In genomic region chr2:233497692-233498091, GRCh38 we compare ENCODE assay signal across 20 cellular contexts.
"Had no signal": no experiment of that assay in that cellular context is flagged by ENCODE, and none has a peak within 500 bp of the region (broad histone marks: within the 10 kb centered on the region; RNA-seq: fewer than 3 reads in every experiment).

No MANE protein-coding gene starts in this region.

- H3K4me3 ChIP-seq: coronary artery, esophagus muscularis mucosa, hepatocyte, mucosa of descending colon, right lobe of liver, skin epidermis, thoracic aorta had no signal

- H3K27me3 Mint-ChIP-seq: activated CD4-positive, alpha-beta memory T cell treated with anti-CD3 and anti-CD28 coated beads for 36 hours; activated naive CD4-positive, alpha-beta T cell treated with anti-CD3 and anti-CD28 coated beads, Interleukin-2, amount 10 ng/mL, durations not matched to agents 7 days and 5 days had no signal

- H3K27me3 ChIP-seq: esophagus muscularis mucosa, hepatocyte, right lobe of liver had no signal

- H3K27ac Mint-ChIP-seq: activated CD4-positive, alpha-beta memory T cell treated with anti-CD3 and anti-CD28 coated beads for 36 hours; activated naive CD4-positive, alpha-beta T cell treated with anti-CD3 and anti-CD28 coated beads, Interleukin-2, amount 10 ng/mL, durations not matched to agents 7 days and 5 days; activated T-cell treated with anti-CD3 and anti-CD28 coated beads, Interleukin-2, amount 50 U/mL, for 72 hours; stimulated activated effector memory CD8-positive, alpha-beta T cell treated with anti-CD3 and anti-CD28 coated beads, Interleukin-12 subunit alpha, Interleukin-12 subunit beta, amount 100 ng/mL, for 72 hours had no signal

- H3K27ac ChIP-seq: coronary artery, esophagus muscularis mucosa, hepatocyte, right lobe of liver, skin epidermis, thoracic aorta had no signal

- H3K4me3 Mint-ChIP-seq: activated CD4-positive, alpha-beta memory T cell treated with anti-CD3 and anti-CD28 coated beads for 36 hours; activated naive CD4-positive, alpha-beta T cell treated with anti-CD3 and anti-CD28 coated beads, Interleukin-2, amount 10 ng/mL, durations not matched to agents 7 days and 5 days; activated T-cell treated with anti-CD3 and anti-CD28 coated beads, Interleukin-2, amount 50 U/mL, for 72 hours; stimulated activated effector memory CD8-positive, alpha-beta T cell treated with anti-CD3 and anti-CD28 coated beads, Interleukin-12 subunit alpha, Interleukin-12 subunit beta, amount 100 ng/mL, for 72 hours had no signal

- H3K4me1 ChIP-seq: esophagus muscularis mucosa, right lobe of liver had no signal

- DNase-seq: activated CD4-positive, alpha-beta memory T cell treated with anti-CD3 and anti-CD28 coated beads for 36 hours; activated CD4-positive, alpha-beta T cell treated with anti-CD3 and anti-CD28 coated beads for 48 hours; activated effector memory CD4-positive, alpha-beta T cell treated with anti-CD3 and anti-CD28 coated beads, Interleukin-2, amount 50 U/mL, for 16 hours; activated naive CD4-positive, alpha-beta T cell treated with anti-CD3 and anti-CD28 coated beads, Interleukin-2, amount 10 ng/mL, durations not matched to agents 7 days and 5 days; activated T-cell treated with anti-CD3 and anti-CD28 coated beads, Interleukin-2, amount 50 U/mL, for 72 hours; amygdala; cerebellar nuclear complex; glutamatergic neuron; left ventricle myocardium superior; mucosa of descending colon; occipital lobe; right lobe of liver; stimulated activated CD4-positive, alpha-beta T cell treated with anti-CD3 and anti-CD28 coated beads, Interleukin-2, amount 100 ng/mL, for 24 hours; T-helper 1 cell had no signal

- H3K9me3 ChIP-seq: mucosa of descending colon, right lobe of liver, thoracic aorta had no signal

- ATAC-seq: activated T-cell treated with anti-CD3 and anti-CD28 coated beads, Interleukin-2, amount 50 U/mL, for 72 hours; left ventricle myocardium superior; mucosa of descending colon; right lobe of liver; stimulated activated effector memory CD8-positive, alpha-beta T cell treated with anti-CD3 and anti-CD28 coated beads, Interleukin-12 subunit alpha, Interleukin-12 subunit beta, amount 100 ng/mL, for 72 hours had no signal
